In the genomic region with DNA sequence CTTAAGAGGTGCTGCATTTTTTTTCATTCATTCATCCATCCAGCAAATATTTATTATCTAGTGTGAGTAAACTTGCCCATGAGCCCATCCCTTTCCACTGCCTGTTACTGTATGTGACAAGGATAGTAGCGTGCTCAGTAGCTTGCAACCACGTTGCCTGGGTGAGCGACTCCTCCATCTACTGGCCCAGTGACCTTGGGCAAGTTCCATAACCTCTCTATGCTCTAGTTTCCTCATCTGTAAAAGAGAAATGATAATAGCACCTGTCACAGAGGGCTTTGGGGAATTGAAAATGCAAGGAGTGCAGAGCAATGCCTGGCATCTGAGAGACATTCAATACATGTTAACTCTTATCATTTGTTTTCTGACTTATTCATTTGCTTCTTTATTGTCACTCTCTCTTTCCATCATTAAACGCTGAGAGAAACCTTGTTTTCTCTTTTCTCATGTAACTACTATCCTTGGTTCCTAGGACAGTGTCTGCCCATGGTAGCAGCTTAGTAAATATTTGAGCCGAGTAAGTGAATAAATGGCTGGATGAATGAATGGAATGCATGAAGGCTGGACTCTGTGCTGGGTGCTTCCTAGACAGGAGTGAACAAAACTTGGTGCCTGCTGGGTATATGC, we compare ENCODE assay signal across 16 cellular contexts. TPM values are rescaled to one million over a fixed set of nuclear protein-coding genes. Genes with fewer than 3 reads are reported as not detected.
DNase-seq lines count a peak whose midpoint lies in the region; ATAC-seq, FAIRE-seq and TF ChIP-seq lines count a peak whose summit lies in the region.
"Had no signal": no experiment of that assay in that cellular context is flagged by ENCODE, and none has a peak within 500 bp of the region (broad histone marks: within the 10 kb centered on the region; RNA-seq: fewer than 3 reads in every experiment).

No MANE protein-coding gene starts in this region.

- intact Hi-C loops in colonic mucosa (cut with DNase I): no loop called here

- peaks cover 57% of the 10 kb centered on the region for H3K4me1 Mint-ChIP-seq in chondrocyte (ENCODE audit: low read depth)

- DNase-seq in GM18507 (ENCODE audit: extremely low spot score, insufficient read length, low read depth) (no peak), kidney tubule cell (ENCODE audit: low spot score) (peak; percentile 53), colonic mucosa (no peak), AG08396 (ENCODE audit: low spot score) (no peak), activated T-cell treated with anti-CD3 and anti-CD28 coated beads for 4 hours (no peak), chondrocyte (ENCODE audit: low spot score) (no peak)
- DNase-seq: activated CD4-positive, alpha-beta memory T cell treated with anti-CD3 and anti-CD28 coated beads for 36 hours; activated naive CD4-positive, alpha-beta T cell; H9; head of caudate nucleus; kidney glomerular epithelial cell; naive thymus-derived CD4-positive, alpha-beta T cell; PC-9; retina had no signal

- H3K9me3 ChIP-seq in colonic mucosa: no peaks in the 10 kb centered on the region

- FAIRE-seq in GM18507 (lab: Jason Lieb, UNC): peak; percentile 84

- TF ChIP-seq CTCF in colonic mucosa (IDR thresholded peaks at IDR 0.05): no peak
- TF ChIP-seq CTCF in chondrocyte (IDR thresholded peaks at IDR 0.05): no peak

- no peak overlapping the region for H3K9ac ChIP-seq in colonic mucosa (ENCODE audit: low read depth in 2 of 2, low read length in 2 of 2)

- no peaks in the 10 kb centered on the region for H3K27me3 ChIP-seq in colonic mucosa

- no peaks in the 10 kb centered on the region for H3K9me3 Mint-ChIP-seq in chondrocyte (ENCODE audit: low read depth)
- H3K9me3 Mint-ChIP-seq: activated CD4-positive, alpha-beta memory T cell treated with anti-CD3 and anti-CD28 coated beads for 36 hours; H9; naive thymus-derived CD4-positive, alpha-beta T cell had no signal

- no peak overlapping the region for H3K4me3 ChIP-seq in colonic mucosa
- H3K4me3 ChIP-seq: PC-9 had no signal

- H3K27ac ChIP-seq in colonic mucosa: no peak overlapping the region
- H3K27ac ChIP-seq: PC-9 had no signal

- H3K36me3 Mint-ChIP-seq in chondrocyte (ENCODE audit: low read depth): no peaks in the 10 kb centered on the region
- H3K36me3 Mint-ChIP-seq: activated CD4-positive, alpha-beta memory T cell treated with anti-CD3 and anti-CD28 coated beads for 36 hours had no signal

- peaks cover 3% of the 10 kb centered on the region for H3K4me1 ChIP-seq in colonic mucosa

- ATAC-seq in GM21526 (IDR thresholded peaks at IDR 0.05; ENCODE audit: low FRiP score, unreplicated experiment) (peak; percentile 49), HG03196 (IDR thresholded peaks at IDR 0.05; ENCODE audit: unreplicated experiment) (peak; percentile 34)
- ATAC-seq: naive thymus-derived CD4-positive, alpha-beta T cell had no signal

- no peak overlapping the region for H3K27ac Mint-ChIP-seq in chondrocyte (ENCODE audit: unreplicated experiment)
- H3K27ac Mint-ChIP-seq: activated CD4-positive, alpha-beta memory T cell treated with anti-CD3 and anti-CD28 coated beads for 36 hours; H9; naive thymus-derived CD4-positive, alpha-beta T cell had no signal

- H3K27me3 Mint-ChIP-seq in chondrocyte (ENCODE audit: low read depth): no peaks in the 10 kb centered on the region
- H3K27me3 Mint-ChIP-seq: activated CD4-positive, alpha-beta memory T cell treated with anti-CD3 and anti-CD28 coated beads for 36 hours; naive thymus-derived CD4-positive, alpha-beta T cell had no signal

- H3K4me3 Mint-ChIP-seq in chondrocyte (ENCODE audit: unreplicated experiment): no peak overlapping the region
- H3K4me3 Mint-ChIP-seq: activated CD4-positive, alpha-beta memory T cell treated with anti-CD3 and anti-CD28 coated beads for 36 hours; H9; naive thymus-derived CD4-positive, alpha-beta T cell had no signal

- H3K36me3 ChIP-seq in colonic mucosa: no peaks in the 10 kb centered on the region

RNA-seq across cellular contexts. Expression of a gene that starts 19.9 kb away (rescaled TPM):
- total RNA-seq in colonic mucosa (10 to 100 TPM; 12.8 to 19.6 TPM), chondrocyte (14.0 to 14.4 TPM (median 14.1 TPM) in 3 replicates)
